In genomic region chr1:153261793-153262371, GRCh38 we compare ENCODE assay signal across 10 cellular contexts. TPM values are rescaled to one million over a fixed set of nuclear protein-coding genes. Genes with fewer than 3 reads are reported as not detected.
DNase-seq lines count a peak whose midpoint lies in the region; ATAC-seq and TF ChIP-seq lines count a peak whose summit lies in the region.
"Had no signal": no experiment of that assay in that cellular context is flagged by ENCODE, and none has a peak within 500 bp of the region (broad histone marks: within the 10 kb centered on the region; RNA-seq: fewer than 3 reads in every experiment).

No MANE protein-coding gene starts in this region.

- 17 to 19% methylated on average over 15 to 17 of the region's 18 CpGs for WGBS in lower leg skin, 2 donors
- WGBS in tibial nerve, 2 donors: 31 to 47% methylated on average over 12 to 16 of the region's 18 CpGs

- H3K36me3 ChIP-seq in adipocyte (ENCODE audit: control insufficient read depth, insufficient read depth, low read length, severe bottlenecking) (no peaks in the 10 kb centered on the region), tibial nerve (no peaks in the 10 kb centered on the region)

- DNase-seq in activated T-cell treated with anti-CD3 and anti-CD28 coated beads, Interleukin-2, amount 50 U/mL, for 4 hours: no peak
- DNase-seq in activated T-cell treated with anti-CD3 and anti-CD28 coated beads for 4 hours (no peak), adipocyte (ENCODE audit: low read depth) (no peak), lower leg skin (ENCODE audit: low spot score in 2 of 2) (no peak), tibial nerve (ENCODE audit: low spot score in 2 of 2) (no peak), RKO (ENCODE audit: low spot score) (no peak), globus pallidus (ENCODE audit: low spot score) (no peak), NCI-H2081 (lab: John Stamatoyannopoulos, UW) (no peak)

- TF ChIP-seq EP300 in tibial nerve (IDR thresholded peaks at IDR 0.05): no peak

- H3K4me3 Mint-ChIP-seq in activated T-cell treated with anti-CD3 and anti-CD28 coated beads, Interleukin-2, amount 50 U/mL, for 4 hours: peak overlapping the region; percentile 66

- no peaks in the 10 kb centered on the region for H3K36me3 Mint-ChIP-seq in activated T-cell treated with anti-CD3 and anti-CD28 coated beads, Interleukin-2, amount 50 U/mL, for 4 hours (ENCODE audit: insufficient read depth)

- intact Hi-C loops in lower leg skin (cut with DNase I; ENCODE audit: low total_unique reads): no loop called here

- H3K9me3 Mint-ChIP-seq in activated T-cell treated with anti-CD3 and anti-CD28 coated beads, Interleukin-2, amount 50 U/mL, for 4 hours: no peaks in the 10 kb centered on the region

- H3K4me1 Mint-ChIP-seq in activated T-cell treated with anti-CD3 and anti-CD28 coated beads, Interleukin-2, amount 50 U/mL, for 4 hours (ENCODE audit: low read depth): peaks cover 21% of the 10 kb centered on the region

- TF ChIP-seq CTCF in lower leg skin (IDR thresholded peaks at IDR 0.05) (no peak), tibial nerve (IDR thresholded peaks at IDR 0.05) (no peak)

- H3K27me3 ChIP-seq in adipocyte (replicated peaks; ENCODE audit: control insufficient read depth, insufficient read depth, low read length): peaks cover 35% of the 10 kb centered on the region
- H3K27me3 ChIP-seq in tibial nerve: peaks cover 0 to 60% of the 10 kb centered on the region in 2 donors

- no peaks in the 10 kb centered on the region for H3K9me3 ChIP-seq in adipocyte (ENCODE audit: control insufficient read depth, low read length)
- no peaks in the 10 kb centered on the region for H3K9me3 ChIP-seq in tibial nerve

- no peaks in the 10 kb centered on the region for H3K4me1 ChIP-seq in adipocyte (ENCODE audit: control insufficient read depth, insufficient read depth, low read length)
- H3K4me1 ChIP-seq in tibial nerve: peaks cover 0 to 24% (median 14%) of the 10 kb centered on the region in 4 donors

- no peak overlapping the region for H3K27ac ChIP-seq in tibial nerve

- H3K4me3 ChIP-seq in adipocyte (ENCODE audit: low read length) (peak overlapping the region; percentile 52), lower leg skin (ENCODE audit: low read depth, poor library complexity, severe bottlenecking) (peak overlapping the region; percentile 33), tibial nerve (peak overlapping the region; percentile 26 to 52 (median 38))

- ATAC-seq in activated T-cell treated with anti-CD3 and anti-CD28 coated beads, Interleukin-2, amount 50 U/mL, for 4 hours: peak in 1 of 2 donors; percentile 21

- TF ChIP-seq POLR2A in lower leg skin (IDR thresholded peaks at IDR 0.05) (no peak), tibial nerve (IDR thresholded peaks at IDR 0.05) (no peak)

- no peak overlapping the region for H3K9ac ChIP-seq in adipocyte (ENCODE audit: low read length)

- H3K27me3 Mint-ChIP-seq in activated T-cell treated with anti-CD3 and anti-CD28 coated beads, Interleukin-2, amount 50 U/mL, for 4 hours (ENCODE audit: low read depth): peaks cover 57% of the 10 kb centered on the region

RNA-seq across cellular contexts. Expression of gene LORICRIN, which starts 2.4 kb away (rescaled TPM):
- not detected for total RNA-seq in activated T-cell treated with anti-CD3 and anti-CD28 coated beads, Interleukin-2, amount 50 U/mL, for 4 hours
- total RNA-seq in lower leg skin (100 to 1,000 TPM; 434 to 831 (median 725) TPM), tibial nerve (under 1 TPM in 1 of 4 donors, not detected in 3; 0.44 TPM)
- total RNA-seq: Daoy, left cardiac atrium had no signal

RNA-seq across cellular contexts. Expression of gene PRR9, which starts 44.5 kb away (rescaled TPM):
- not detected for total RNA-seq in activated T-cell treated with anti-CD3 and anti-CD28 coated beads, Interleukin-2, amount 50 U/mL, for 4 hours
- total RNA-seq in lower leg skin (10 to 100 TPM in 1 of 4 donors, 1 to 10 TPM in 1, under 1 TPM in 2; 0.34 to 46.0 (median 0.91) TPM), tibial nerve (not detected)
- total RNA-seq: left cardiac atrium had no signal

RNA-seq across cellular contexts. Expression of gene PGLYRP3, which starts 50.9 kb away (rescaled TPM):
- not detected for total RNA-seq in activated T-cell treated with anti-CD3 and anti-CD28 coated beads, Interleukin-2, amount 50 U/mL, for 4 hours
- total RNA-seq in lower leg skin: 10 to 100 TPM; 33.1 to 66.1 (median 60.3) TPM
- total RNA-seq in tibial nerve: not detected
- total RNA-seq: Daoy, left cardiac atrium had no signal

RNA-seq across cellular contexts. Expression of gene LELP1, which starts 58.7 kb away (rescaled TPM):
- not detected for total RNA-seq in activated T-cell treated with anti-CD3 and anti-CD28 coated beads, Interleukin-2, amount 50 U/mL, for 4 hours
- total RNA-seq in lower leg skin (not detected), tibial nerve (not detected)
- total RNA-seq: Daoy, left cardiac atrium had no signal

Comparison
In these comparisons a context has a peak if more than half of its experiments do, and no peak if none do; other contexts are left out.
1. RNA of gene LORICRIN, which starts 2.4 kb away (total RNA-seq): 434 to 831 TPM in lower leg skin; not detected in activated T-cell treated with anti-CD3 and anti-CD28 coated beads, Interleukin-2, amount 50 U/mL, for 4 hours and 0.44 TPM in tibial nerve; every median in the first group is over 100 times any median in the second.
2. RNA of gene PGLYRP3, which starts 50.9 kb away (total RNA-seq): 33.1 to 66.1 TPM in lower leg skin; not detected in activated T-cell treated with anti-CD3 and anti-CD28 coated beads, Interleukin-2, amount 50 U/mL, for 4 hours and not detected in tibial nerve; every median in the first group is over 10 times any median in the second.
3. Peak in every context shown above with its lines, with median percentiles within 50 percentile points of each other: H3K4me3 ChIP-seq.